In the genomic region with DNA sequence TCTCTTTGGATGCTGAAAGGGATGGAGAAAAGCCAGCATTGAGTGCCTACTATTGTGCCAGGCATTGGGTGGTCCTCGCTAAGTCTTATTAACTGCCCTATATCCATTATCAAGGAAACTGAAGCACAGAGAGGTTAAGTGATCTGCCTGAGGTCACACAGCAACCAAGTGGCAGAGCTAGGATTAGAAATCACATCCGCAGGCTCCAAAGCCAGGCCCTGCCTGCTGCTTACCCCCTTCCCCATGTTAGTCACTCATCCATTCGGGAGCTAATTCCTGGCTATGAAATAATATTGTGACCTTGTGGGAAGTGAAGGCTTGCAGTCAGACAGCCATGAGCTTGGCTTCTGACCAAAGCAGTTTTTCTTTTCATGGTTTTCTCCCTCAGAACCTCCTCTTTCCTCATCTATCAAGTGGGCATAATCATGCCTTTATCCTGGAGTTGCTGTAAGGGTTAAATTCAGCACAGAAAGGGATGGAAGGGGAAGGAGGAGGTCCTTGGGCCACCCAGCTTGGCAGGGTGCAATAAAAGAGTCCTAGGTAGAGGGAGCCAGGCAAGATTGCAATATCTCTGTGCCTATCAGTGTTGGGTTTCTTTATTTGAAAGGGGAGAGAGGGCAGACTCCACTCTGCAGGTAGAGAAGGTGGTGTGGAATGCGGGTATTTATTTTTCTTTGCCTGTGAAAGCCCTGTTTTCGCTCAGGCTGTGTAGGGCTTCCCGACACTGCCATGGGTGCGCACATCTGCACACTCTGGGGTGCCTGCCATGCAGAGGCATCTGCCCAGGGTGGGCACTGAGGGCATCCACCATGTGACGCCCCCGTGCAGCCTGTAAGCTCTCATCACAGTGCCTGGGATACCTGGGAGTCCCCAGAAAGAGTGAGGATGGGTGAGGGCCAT, we compare ENCODE assay signal across 8 cellular contexts. TPM values are rescaled to one million over a fixed set of nuclear protein-coding genes. Genes with fewer than 3 reads are reported as not detected.
DNase-seq lines count a peak whose midpoint lies in the region; ATAC-seq and TF ChIP-seq lines count a peak whose summit lies in the region.

No MANE protein-coding gene starts in this region.

- no peak overlapping the region for H3K4me3 ChIP-seq in thyroid gland (replicated peaks in 1 of 3)
- no peak overlapping the region for H3K4me3 ChIP-seq in ovary

- H3K9me3 ChIP-seq in thyroid gland = no peaks in the 10 kb centered on the region
- H3K9me3 ChIP-seq in ovary = no peaks in the 10 kb centered on the region

- POLR2A ChIA-PET in activated CD8-positive, alpha-beta T cell treated with anti-CD3 and anti-CD28 coated beads, Interleukin-2, amount 10 ng/mL, durations not matched to agents 7 days and 5 days (lab: Charles Lee) = interaction anchor here (0.7 to 5.4 kb wide), 3 partner anchors 10 to 270 kb away, joined by 3 to 38 read pairs (median 4); no protein-coding TSS in a partner anchor

- intact Hi-C loops in activated naive CD4-positive, alpha-beta T cell treated with anti-CD3 and anti-CD28 coated beads for 36 hours (cut with micrococcal nuclease) = loop anchor here (1.0 to 5.0 kb wide), 2 partner anchors 9 to 490 kb away; a partner anchor contains a TSS
- intact Hi-C loops in left colon (cut with DNase I, micrococcal nuclease) (no loop called here), thyroid gland (cut with DNase I) (no loop called here), ovary (cut with DNase I) (loop anchor here in 1 of 4 donors (10.0 kb wide), 1 partner anchor 112 kb away; no protein-coding TSS in a partner anchor)

- no peaks in the 10 kb centered on the region for H3K27me3 ChIP-seq in thyroid gland
- no peaks in the 10 kb centered on the region for H3K27me3 ChIP-seq in ovary

- peak overlapping the region; percentile 83 for H3K27ac Mint-ChIP-seq in activated naive CD4-positive, alpha-beta T cell treated with anti-CD3 and anti-CD28 coated beads for 36 hours
- peak overlapping the region; percentile 95 for H3K27ac Mint-ChIP-seq in activated CD8-positive, alpha-beta T cell treated with anti-CD3 and anti-CD28 coated beads, Interleukin-2, amount 10 ng/mL, durations not matched to agents 7 days and 5 days

- TF ChIP-seq CTCF in thyroid gland (IDR thresholded peaks at IDR 0.05) (no peak), ovary (IDR thresholded peaks at IDR 0.05) (no peak)

- H3K9me3 Mint-ChIP-seq in activated naive CD4-positive, alpha-beta T cell treated with anti-CD3 and anti-CD28 coated beads for 36 hours = no peaks in the 10 kb centered on the region
- H3K9me3 Mint-ChIP-seq in activated CD8-positive, alpha-beta T cell treated with anti-CD3 and anti-CD28 coated beads, Interleukin-2, amount 10 ng/mL, durations not matched to agents 7 days and 5 days (ENCODE audit: insufficient read depth) = no peaks in the 10 kb centered on the region

- no peaks in the 10 kb centered on the region for H3K27me3 Mint-ChIP-seq in activated naive CD4-positive, alpha-beta T cell treated with anti-CD3 and anti-CD28 coated beads for 36 hours (ENCODE audit: low read depth)
- H3K27me3 Mint-ChIP-seq in activated CD8-positive, alpha-beta T cell treated with anti-CD3 and anti-CD28 coated beads, Interleukin-2, amount 10 ng/mL, durations not matched to agents 7 days and 5 days (ENCODE audit: low read depth) = no peaks in the 10 kb centered on the region

- no peaks in the 10 kb centered on the region for H3K36me3 ChIP-seq in thyroid gland
- no peaks in the 10 kb centered on the region for H3K36me3 ChIP-seq in ovary

- H3K27ac ChIP-seq in thyroid gland = peak overlapping the region; percentile 94 to 99 (median 98)
- H3K27ac ChIP-seq in ovary = peak overlapping the region in 1 of 2 donors; percentile 95

- CTCF ChIA-PET in activated naive CD4-positive, alpha-beta T cell treated with anti-CD3 and anti-CD28 coated beads for 36 hours (lab: Charles Lee) = interaction anchor here (1.3 to 1.9 kb wide), 3 partner anchors 10 to 65 kb away, joined by 3 to 6 read pairs (median 4); no protein-coding TSS in a partner anchor
- CTCF ChIA-PET in activated CD8-positive, alpha-beta T cell treated with anti-CD3 and anti-CD28 coated beads, Interleukin-2, amount 10 ng/mL, durations not matched to agents 7 days and 5 days (lab: Charles Lee) = interaction anchor here (1.0 to 2.8 kb wide), 5 partner anchors 10 to 340 kb away, joined by 3 to 21 read pairs (median 4); no protein-coding TSS in a partner anchor

- TF ChIP-seq EP300 in ovary (IDR thresholded peaks at IDR 0.05) = no peak

- H3K4me1 ChIP-seq in thyroid gland (peaks cover 51 to 67% of the 10 kb centered on the region in 2 donors), ovary (ENCODE audit: insufficient read depth) (peaks cover 26% of the 10 kb centered on the region)

- WGBS in thyroid gland, 2 donors = 67 to 70% methylated on average over 9 of the region's 9 CpGs
- WGBS in ovary, 3 donors = 64 to 71% (median 65%) methylated on average over 9 of the region's 9 CpGs

- no peak for DNase-seq in activated naive CD4-positive, alpha-beta T cell treated with anti-CD3 and anti-CD28 coated beads for 36 hours
- DNase-seq in activated naive CD4-positive, alpha-beta T cell treated with Interleukin-2 at 50 U/mL for 16 hours = no peak
- no peak for DNase-seq in activated CD8-positive, alpha-beta T cell treated with anti-CD3 and anti-CD28 coated beads, Interleukin-2, amount 10 ng/mL, durations not matched to agents 7 days and 5 days
- DNase-seq in left colon (no peak), thyroid gland (no peak), ovary (no peak)

- no peak for TF ChIP-seq POLR2A in thyroid gland (IDR thresholded peaks at IDR 0.05)
- no peak for TF ChIP-seq POLR2A in ovary (IDR thresholded peaks at IDR 0.05)

- no peak for ATAC-seq in activated CD8-positive, alpha-beta T cell treated with anti-CD3 and anti-CD28 coated beads, Interleukin-2, amount 10 ng/mL, durations not matched to agents 7 days and 5 days
- ATAC-seq in left colon = peak; percentile 18
- no peak for ATAC-seq in HG03460 (IDR thresholded peaks at IDR 0.05; ENCODE audit: unreplicated experiment)
- no peak for ATAC-seq in GM18498 (IDR thresholded peaks at IDR 0.05; ENCODE audit: unreplicated experiment)

- H3K4me1 Mint-ChIP-seq in activated naive CD4-positive, alpha-beta T cell treated with anti-CD3 and anti-CD28 coated beads for 36 hours (ENCODE audit: low read depth) = peaks cover 70% of the 10 kb centered on the region
- H3K4me1 Mint-ChIP-seq in activated CD8-positive, alpha-beta T cell treated with anti-CD3 and anti-CD28 coated beads, Interleukin-2, amount 10 ng/mL, durations not matched to agents 7 days and 5 days (ENCODE audit: low read depth) = peaks cover 68% of the 10 kb centered on the region

- H3K4me3 Mint-ChIP-seq in activated naive CD4-positive, alpha-beta T cell treated with anti-CD3 and anti-CD28 coated beads for 36 hours = no peak overlapping the region
- peak overlapping the region; percentile 25 for H3K4me3 Mint-ChIP-seq in activated CD8-positive, alpha-beta T cell treated with anti-CD3 and anti-CD28 coated beads, Interleukin-2, amount 10 ng/mL, durations not matched to agents 7 days and 5 days

- H3K36me3 Mint-ChIP-seq in activated naive CD4-positive, alpha-beta T cell treated with anti-CD3 and anti-CD28 coated beads for 36 hours (ENCODE audit: low read depth) = no peaks in the 10 kb centered on the region
- H3K36me3 Mint-ChIP-seq in activated CD8-positive, alpha-beta T cell treated with anti-CD3 and anti-CD28 coated beads, Interleukin-2, amount 10 ng/mL, durations not matched to agents 7 days and 5 days (ENCODE audit: low read depth) = no peaks in the 10 kb centered on the region

RNA-seq across cellular contexts. Expression of a gene that starts 11.3 kb away (rescaled TPM):
- 10 to 100 TPM in 1 of 2 experiments, 1 to 10 TPM in 1; 9.2 to 12.0 TPM for total RNA-seq in activated naive CD4-positive, alpha-beta T cell treated with anti-CD3 and anti-CD28 coated beads for 36 hours
- total RNA-seq in activated CD8-positive, alpha-beta T cell treated with anti-CD3 and anti-CD28 coated beads, Interleukin-2, amount 10 ng/mL, durations not matched to agents 7 days and 5 days = 10 to 100 TPM; 24.4 to 24.6 TPM
- total RNA-seq in left colon = 10 to 100 TPM; 15.8 to 23.8 TPM
- 10 to 100 TPM; 19.1 to 52.3 (median 34.1) TPM for total RNA-seq in thyroid gland
- 10 to 100 TPM; 16.3 to 57.7 (median 37.5) TPM for total RNA-seq in ovary
- 10 to 100 TPM in 1 of 2 donors, 1 to 10 TPM in 1; 1.5 to 14.5 TPM for polyA plus RNA-seq in ovary
